ENCODE assay signal across 8 cellular contexts in genomic region chr10:62095341-62096071, GRCh38.
DNase-seq lines count a peak whose midpoint lies in the region; ATAC-seq lines count a peak whose summit lies in the region.

No MANE protein-coding gene starts in this region.

- no peaks in the 10 kb centered on the region for H3K27me3 ChIP-seq in skeletal muscle tissue (ENCODE audit: control insufficient read depth in 3 of 3, insufficient read depth in 3 of 3, low read length in 3 of 3)

- no peak overlapping the region for H3K4me3 ChIP-seq in skeletal muscle tissue (ENCODE audit: low read length in 3 of 3)

- ATAC-seq in HG03175 (IDR thresholded peaks at IDR 0.05; ENCODE audit: unreplicated experiment): no peak

- DNase-seq in HS-5 (ENCODE audit: low read depth) (peak; percentile 35), inferior parietal cortex (ENCODE audit: extremely low spot score) (peak; percentile 77), NCI-H146 treated with DMSO at 0.1 percent for 48 hours (lab: John Stamatoyannopoulos, UW; ENCODE audit: unreplicated experiment) (no peak), D341Med (ENCODE audit: low spot score) (no peak)
- DNase-seq in activated T-helper 1 cell treated with anti-CD3 and anti-CD28 coated beads, Interleukin-12 subunit alpha, Interleukin-12 subunit beta, Interleukin-2, Interleukin-4 antibody, amounts not matched to agents 30 ng/mL and 10 ng/mL and 1 ng/mL, durations not matched to agents 14 hours and 24 hours and 36 hours (ENCODE audit: low spot score): no peak
- no peak for DNase-seq in NK-92 treated with Interleukin-12 subunit alpha and Interleukin-12 subunit beta, amount 100 ng/mL, for 24 hours (lab: John Stamatoyannopoulos, UW)

- H3K27me3 Mint-ChIP-seq in activated T-helper 1 cell treated with anti-CD3 and anti-CD28 coated beads, Interleukin-12 subunit alpha, Interleukin-12 subunit beta, Interleukin-2, Interleukin-4 antibody, amounts not matched to agents 30 ng/mL and 10 ng/mL and 1 ng/mL, durations not matched to agents 14 hours and 24 hours and 36 hours (ENCODE audit: insufficient read depth): no peaks in the 10 kb centered on the region

- H3K27ac Mint-ChIP-seq in activated T-helper 1 cell treated with anti-CD3 and anti-CD28 coated beads, Interleukin-12 subunit alpha, Interleukin-12 subunit beta, Interleukin-2, Interleukin-4 antibody, amounts not matched to agents 30 ng/mL and 10 ng/mL and 1 ng/mL, durations not matched to agents 14 hours and 24 hours and 36 hours: peak overlapping the region; percentile 26

- intact Hi-C loops in activated T-helper 1 cell treated with anti-CD3 and anti-CD28 coated beads, Interleukin-12 subunit alpha, Interleukin-12 subunit beta, Interleukin-2, Interleukin-4 antibody, amounts not matched to agents 30 ng/mL and 10 ng/mL and 1 ng/mL, durations not matched to agents 14 hours and 24 hours and 36 hours (cut with micrococcal nuclease): no loop called here

- H3K4me1 ChIP-seq in skeletal muscle tissue (ENCODE audit: control insufficient read depth in 3 of 3, insufficient read depth in 3 of 3, low read length in 3 of 3): peaks cover 15 to 42% (median 15%) of the 10 kb centered on the region in 3 donors

- H3K36me3 Mint-ChIP-seq in activated T-helper 1 cell treated with anti-CD3 and anti-CD28 coated beads, Interleukin-12 subunit alpha, Interleukin-12 subunit beta, Interleukin-2, Interleukin-4 antibody, amounts not matched to agents 30 ng/mL and 10 ng/mL and 1 ng/mL, durations not matched to agents 14 hours and 24 hours and 36 hours (ENCODE audit: low read depth): peaks cover 72% of the 10 kb centered on the region

- H3K9me3 Mint-ChIP-seq in activated T-helper 1 cell treated with anti-CD3 and anti-CD28 coated beads, Interleukin-12 subunit alpha, Interleukin-12 subunit beta, Interleukin-2, Interleukin-4 antibody, amounts not matched to agents 30 ng/mL and 10 ng/mL and 1 ng/mL, durations not matched to agents 14 hours and 24 hours and 36 hours: no peaks in the 10 kb centered on the region

- H3K36me3 ChIP-seq in skeletal muscle tissue (ENCODE audit: control insufficient read depth in 3 of 3, insufficient read depth in 3 of 3, low read length in 3 of 3): peaks cover 23 to 33% (median 29%) of the 10 kb centered on the region in 3 donors

- H3K4me1 Mint-ChIP-seq in activated T-helper 1 cell treated with anti-CD3 and anti-CD28 coated beads, Interleukin-12 subunit alpha, Interleukin-12 subunit beta, Interleukin-2, Interleukin-4 antibody, amounts not matched to agents 30 ng/mL and 10 ng/mL and 1 ng/mL, durations not matched to agents 14 hours and 24 hours and 36 hours (ENCODE audit: low read depth): peaks cover 49% of the 10 kb centered on the region

- H3K9me3 ChIP-seq in skeletal muscle tissue (ENCODE audit: control insufficient read depth in 3 of 3, low read length in 3 of 3): no peaks in the 10 kb centered on the region

- peak overlapping the region; percentile 63 for H3K27ac ChIP-seq in skeletal muscle tissue (ENCODE audit: low read depth, low read length)

- H3K4me3 Mint-ChIP-seq in activated T-helper 1 cell treated with anti-CD3 and anti-CD28 coated beads, Interleukin-12 subunit alpha, Interleukin-12 subunit beta, Interleukin-2, Interleukin-4 antibody, amounts not matched to agents 30 ng/mL and 10 ng/mL and 1 ng/mL, durations not matched to agents 14 hours and 24 hours and 36 hours: no peak overlapping the region

- no peak overlapping the region for H3K9ac ChIP-seq in skeletal muscle tissue (ENCODE audit: low read depth in 1 of 3, low read length in 3 of 3)

Comparison
In these comparisons a context has a peak if more than half of its experiments do, and no peak if none do; other contexts are left out.
1. DNase-seq: peak in HS-5 (single experiment) and inferior parietal cortex (single experiment); none in activated T-helper 1 cell treated with anti-CD3 and anti-CD28 coated beads, Interleukin-12 subunit alpha, Interleukin-12 subunit beta, Interleukin-2, Interleukin-4 antibody, amounts not matched to agents 30 ng/mL and 10 ng/mL and 1 ng/mL, durations not matched to agents 14 hours and 24 hours and 36 hours (single experiment), NCI-H146 treated with DMSO at 0.1 percent for 48 hours (single experiment), D341Med (single experiment) and NK-92 treated with Interleukin-12 subunit alpha and Interleukin-12 subunit beta, amount 100 ng/mL, for 24 hours (single experiment).